7 cellular contexts compared by ENCODE assay signal in genomic region chr12:104958946-104959841, GRCh38. TPM values are rescaled to one million over a fixed set of nuclear protein-coding genes. Genes with fewer than 3 reads are reported as not detected.
DNase-seq lines count a peak whose midpoint lies in the region; ATAC-seq and TF ChIP-seq lines count a peak whose summit lies in the region.

No MANE protein-coding gene starts in this region.

- H3K4me1 Mint-ChIP-seq in central memory CD8-positive, alpha-beta T cell, result peaks cover 23% of the 10 kb centered on the region

- no peaks in the 10 kb centered on the region for H3K9me3 Mint-ChIP-seq in central memory CD8-positive, alpha-beta T cell

- H3K27me3 Mint-ChIP-seq in central memory CD8-positive, alpha-beta T cell, result peaks cover 24% of the 10 kb centered on the region

- H3K4me3 ChIP-seq in GM06990 (replicated peaks; ENCODE audit: low read depth, low read length), result peak overlapping the region; percentile 73

- H3K36me3 Mint-ChIP-seq in central memory CD8-positive, alpha-beta T cell (ENCODE audit: insufficient read depth), result peaks cover 8% of the 10 kb centered on the region

- TF ChIP-seq CTCF in GM06990 (IDR thresholded peaks at IDR 0.05; ENCODE audit: insufficient read depth, low read length, poor library complexity, severe bottlenecking), result no peak

- ATAC-seq in central memory CD8-positive, alpha-beta T cell (replicated peaks; ENCODE audit: extremely low read depth, poor library complexity, severe bottlenecking), result no peak
- ATAC-seq in HG02678 (IDR thresholded peaks at IDR 0.05; ENCODE audit: unreplicated experiment), result no peak

- no peaks in the 10 kb centered on the region for H3K27me3 ChIP-seq in GM06990 (replicated peaks; ENCODE audit: control insufficient read depth, insufficient read depth, low read length)

- H3K36me3 ChIP-seq in GM06990 (ENCODE audit: control insufficient read depth, insufficient read depth, low read length), result no peaks in the 10 kb centered on the region

- H3K27ac Mint-ChIP-seq in central memory CD8-positive, alpha-beta T cell (ENCODE audit: low read depth), result peak overlapping the region; percentile 91

- DNase-seq in GM06990 (ENCODE audit: extremely low read depth, insufficient read length) (no peak), NCI-H446 treated with DMSO at 0.1 percent for 48 hours (lab: John Stamatoyannopoulos, UW) (peak; percentile 23), mucosa of gallbladder (ENCODE audit: low spot score) (peak; percentile 31), NCI-H1930 (lab: John Stamatoyannopoulos, UW) (no peak), nucleus accumbens (lab: John Stamatoyannopoulos, UW) (no peak)
- no peak for DNase-seq in central memory CD8-positive, alpha-beta T cell (ENCODE audit: low spot score in 2 of 2)

- peak overlapping the region; percentile 95 for H3K4me3 Mint-ChIP-seq in central memory CD8-positive, alpha-beta T cell

RNA-seq across cellular contexts. Expression of gene SLC41A2, which starts 1.1 kb away (rescaled TPM):
- total RNA-seq in mucosa of gallbladder, result 74.6 TPM

RNA-seq across cellular contexts. Expression of gene NOPCHAP1, which starts 26.9 kb away (rescaled TPM):
- 9.8 TPM for total RNA-seq in mucosa of gallbladder

Comparison
In these comparisons a context has a peak if more than half of its experiments do, and no peak if none do; other contexts are left out.
1. DNase-seq: peak in NCI-H446 treated with DMSO at 0.1 percent for 48 hours (single experiment) and mucosa of gallbladder (single experiment); none in GM06990 (single experiment), central memory CD8-positive, alpha-beta T cell (0 of 2), NCI-H1930 (0 of 2) and nucleus accumbens (0 of 56).